Comparison of ENCODE assay signal across 1 cellular context in the genomic region with DNA sequence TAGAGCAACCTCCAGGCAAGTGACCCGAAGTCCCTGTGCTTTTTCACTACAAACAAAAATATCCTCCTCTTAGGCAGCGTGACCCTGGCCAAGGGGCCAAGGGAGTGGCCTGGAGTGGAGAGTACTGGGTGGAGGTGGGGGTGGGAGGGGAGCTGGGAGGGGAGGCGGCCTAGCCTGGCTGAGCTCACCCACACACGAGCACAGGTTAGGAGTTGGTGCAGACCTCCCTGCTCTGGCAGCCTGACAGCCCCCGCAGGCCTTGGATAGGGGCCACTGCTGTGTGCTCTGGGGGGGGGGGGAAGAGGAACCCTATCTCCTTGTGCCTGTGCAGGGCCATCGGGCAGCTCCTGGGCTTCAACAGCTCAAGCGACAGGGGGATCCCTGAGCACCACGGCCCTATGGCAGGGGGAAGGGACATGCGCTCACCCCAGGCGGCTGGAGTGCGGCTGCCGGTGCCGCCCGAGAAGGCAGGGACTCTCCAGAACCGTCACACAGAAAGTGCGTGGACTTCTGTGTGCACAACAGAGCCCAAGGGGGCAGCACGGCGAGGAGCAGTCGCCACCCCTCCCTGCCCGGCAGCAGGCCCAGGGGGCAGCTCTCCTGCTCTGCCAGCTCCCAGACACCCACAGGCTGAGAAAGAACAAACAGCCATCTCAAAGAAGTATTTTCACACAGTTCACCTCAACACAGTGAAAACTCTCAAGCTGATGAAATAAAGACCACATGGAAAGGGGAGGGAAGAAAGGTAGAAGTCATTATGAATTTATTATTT.
TF ChIP-seq lines count a peak whose summit lies in the region.

No MANE protein-coding gene starts in this region.

TF ChIP-seq in HepG2, 621 proteins besides CTCF, POLR2A, EP300 and RAD21 (continued from another document and continues in another):
- TF ChIP-seq SIN3A (IDR thresholded peaks at IDR 0.05; ENCODE audit: borderline replicate concordance, low read depth, low read length): peak; percentile 84
- TF ChIP-seq, protein P1, sequence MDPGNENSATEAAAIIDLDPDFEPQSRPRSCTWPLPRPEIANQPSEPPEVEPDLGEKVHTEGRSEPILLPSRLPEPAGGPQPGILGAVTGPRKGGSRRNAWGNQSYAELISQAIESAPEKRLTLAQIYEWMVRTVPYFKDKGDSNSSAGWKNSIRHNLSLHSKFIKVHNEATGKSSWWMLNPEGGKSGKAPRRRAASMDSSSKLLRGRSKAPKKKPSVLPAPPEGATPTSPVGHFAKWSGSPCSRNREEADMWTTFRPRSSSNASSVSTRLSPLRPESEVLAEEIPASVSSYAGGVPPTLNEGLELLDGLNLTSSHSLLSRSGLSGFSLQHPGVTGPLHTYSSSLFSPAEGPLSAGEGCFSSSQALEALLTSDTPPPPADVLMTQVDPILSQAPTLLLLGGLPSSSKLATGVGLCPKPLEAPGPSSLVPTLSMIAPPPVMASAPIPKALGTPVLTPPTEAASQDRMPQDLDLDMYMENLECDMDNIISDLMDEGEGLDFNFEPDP (CRISPR knock-in tag; conservative IDR thresholded peaks at IDR 0.05): peak; percentile 93; the same call in 1 of the 2 replicates
- TF ChIP-seq ZNF143 (CRISPR knock-in tag; IDR thresholded peaks at IDR 0.05): no peak
- no peak for TF ChIP-seq NONO (IDR thresholded peaks at IDR 0.05)
- peak; percentile 57 for TF ChIP-seq NONO (CRISPR knock-in tag; conservative IDR thresholded peaks at IDR 0.05)
- no peak for TF ChIP-seq FOXP1 (IDR thresholded peaks at IDR 0.05)
- TF ChIP-seq FOXP1 (CRISPR knock-in tag; IDR thresholded peaks at IDR 0.05): no peak
- peak; percentile 11; the same call in 1 of the 2 replicates for TF ChIP-seq SMYD3 (CRISPR knock-in tag; IDR thresholded peaks at IDR 0.05)
- TF ChIP-seq MED1 (CRISPR knock-in tag; IDR thresholded peaks at IDR 0.05): peak; percentile 20; the same call in 1 of the 2 replicates
- no peak for TF ChIP-seq RBAK (CRISPR knock-in tag; IDR thresholded peaks at IDR 0.05)
- no peak for TF ChIP-seq TARDBP (CRISPR knock-in tag; IDR thresholded peaks at IDR 0.05)
- TF ChIP-seq, protein P2, sequence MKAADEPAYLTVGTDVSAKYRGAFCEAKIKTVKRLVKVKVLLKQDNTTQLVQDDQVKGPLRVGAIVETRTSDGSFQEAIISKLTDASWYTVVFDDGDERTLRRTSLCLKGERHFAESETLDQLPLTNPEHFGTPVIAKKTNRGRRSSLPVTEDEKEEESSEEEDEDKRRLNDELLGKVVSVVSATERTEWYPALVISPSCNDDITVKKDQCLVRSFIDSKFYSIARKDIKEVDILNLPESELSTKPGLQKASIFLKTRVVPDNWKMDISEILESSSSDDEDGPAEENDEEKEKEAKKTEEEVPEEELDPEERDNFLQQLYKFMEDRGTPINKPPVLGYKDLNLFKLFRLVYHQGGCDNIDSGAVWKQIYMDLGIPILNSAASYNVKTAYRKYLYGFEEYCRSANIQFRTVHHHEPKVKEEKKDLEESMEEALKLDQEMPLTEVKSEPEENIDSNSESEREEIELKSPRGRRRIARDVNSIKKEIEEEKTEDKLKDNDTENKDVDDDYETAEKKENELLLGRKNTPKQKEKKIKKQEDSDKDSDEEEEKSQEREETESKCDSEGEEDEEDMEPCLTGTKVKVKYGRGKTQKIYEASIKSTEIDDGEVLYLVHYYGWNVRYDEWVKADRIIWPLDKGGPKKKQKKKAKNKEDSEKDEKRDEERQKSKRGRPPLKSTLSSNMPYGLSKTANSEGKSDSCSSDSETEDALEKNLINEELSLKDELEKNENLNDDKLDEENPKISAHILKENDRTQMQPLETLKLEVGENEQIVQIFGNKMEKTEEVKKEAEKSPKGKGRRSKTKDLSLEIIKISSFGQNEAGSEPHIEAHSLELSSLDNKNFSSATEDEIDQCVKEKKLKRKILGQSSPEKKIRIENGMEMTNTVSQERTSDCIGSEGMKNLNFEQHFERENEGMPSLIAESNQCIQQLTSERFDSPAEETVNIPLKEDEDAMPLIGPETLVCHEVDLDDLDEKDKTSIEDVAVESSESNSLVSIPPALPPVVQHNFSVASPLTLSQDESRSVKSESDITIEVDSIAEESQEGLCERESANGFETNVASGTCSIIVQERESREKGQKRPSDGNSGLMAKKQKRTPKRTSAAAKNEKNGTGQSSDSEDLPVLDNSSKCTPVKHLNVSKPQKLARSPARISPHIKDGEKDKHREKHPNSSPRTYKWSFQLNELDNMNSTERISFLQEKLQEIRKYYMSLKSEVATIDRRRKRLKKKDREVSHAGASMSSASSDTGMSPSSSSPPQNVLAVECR (CRISPR knock-in tag; IDR thresholded peaks at IDR 0.05; ENCODE audit: borderline replicate concordance): peak; percentile 3; the same call in 1 of the 2 replicates
- peak; percentile 61; the same call in 1 of the 2 replicates for TF ChIP-seq ZNF431 (CRISPR knock-in tag; IDR thresholded peaks at IDR 0.05; ENCODE audit: borderline replicate concordance, low read depth)
- TF ChIP-seq RBFOX2 (IDR thresholded peaks at IDR 0.05; ENCODE audit: low read depth, low read length): peak; percentile 75
- TF ChIP-seq ZNF235 (CRISPR knock-in tag; IDR thresholded peaks at IDR 0.05; ENCODE audit: borderline replicate concordance): peak; percentile 13; the same call in 1 of the 2 replicates
- TF ChIP-seq ZC3H13 (CRISPR knock-in tag; IDR thresholded peaks at IDR 0.05): peak; percentile 79; the same call in 1 of the 2 replicates
- TF ChIP-seq ZNF329 (CRISPR knock-in tag; IDR thresholded peaks at IDR 0.05; ENCODE audit: low read depth): 0 out of 2 replicates have a peak, but pooled peaks have one; percentile 58
- TF ChIP-seq, protein P3, sequence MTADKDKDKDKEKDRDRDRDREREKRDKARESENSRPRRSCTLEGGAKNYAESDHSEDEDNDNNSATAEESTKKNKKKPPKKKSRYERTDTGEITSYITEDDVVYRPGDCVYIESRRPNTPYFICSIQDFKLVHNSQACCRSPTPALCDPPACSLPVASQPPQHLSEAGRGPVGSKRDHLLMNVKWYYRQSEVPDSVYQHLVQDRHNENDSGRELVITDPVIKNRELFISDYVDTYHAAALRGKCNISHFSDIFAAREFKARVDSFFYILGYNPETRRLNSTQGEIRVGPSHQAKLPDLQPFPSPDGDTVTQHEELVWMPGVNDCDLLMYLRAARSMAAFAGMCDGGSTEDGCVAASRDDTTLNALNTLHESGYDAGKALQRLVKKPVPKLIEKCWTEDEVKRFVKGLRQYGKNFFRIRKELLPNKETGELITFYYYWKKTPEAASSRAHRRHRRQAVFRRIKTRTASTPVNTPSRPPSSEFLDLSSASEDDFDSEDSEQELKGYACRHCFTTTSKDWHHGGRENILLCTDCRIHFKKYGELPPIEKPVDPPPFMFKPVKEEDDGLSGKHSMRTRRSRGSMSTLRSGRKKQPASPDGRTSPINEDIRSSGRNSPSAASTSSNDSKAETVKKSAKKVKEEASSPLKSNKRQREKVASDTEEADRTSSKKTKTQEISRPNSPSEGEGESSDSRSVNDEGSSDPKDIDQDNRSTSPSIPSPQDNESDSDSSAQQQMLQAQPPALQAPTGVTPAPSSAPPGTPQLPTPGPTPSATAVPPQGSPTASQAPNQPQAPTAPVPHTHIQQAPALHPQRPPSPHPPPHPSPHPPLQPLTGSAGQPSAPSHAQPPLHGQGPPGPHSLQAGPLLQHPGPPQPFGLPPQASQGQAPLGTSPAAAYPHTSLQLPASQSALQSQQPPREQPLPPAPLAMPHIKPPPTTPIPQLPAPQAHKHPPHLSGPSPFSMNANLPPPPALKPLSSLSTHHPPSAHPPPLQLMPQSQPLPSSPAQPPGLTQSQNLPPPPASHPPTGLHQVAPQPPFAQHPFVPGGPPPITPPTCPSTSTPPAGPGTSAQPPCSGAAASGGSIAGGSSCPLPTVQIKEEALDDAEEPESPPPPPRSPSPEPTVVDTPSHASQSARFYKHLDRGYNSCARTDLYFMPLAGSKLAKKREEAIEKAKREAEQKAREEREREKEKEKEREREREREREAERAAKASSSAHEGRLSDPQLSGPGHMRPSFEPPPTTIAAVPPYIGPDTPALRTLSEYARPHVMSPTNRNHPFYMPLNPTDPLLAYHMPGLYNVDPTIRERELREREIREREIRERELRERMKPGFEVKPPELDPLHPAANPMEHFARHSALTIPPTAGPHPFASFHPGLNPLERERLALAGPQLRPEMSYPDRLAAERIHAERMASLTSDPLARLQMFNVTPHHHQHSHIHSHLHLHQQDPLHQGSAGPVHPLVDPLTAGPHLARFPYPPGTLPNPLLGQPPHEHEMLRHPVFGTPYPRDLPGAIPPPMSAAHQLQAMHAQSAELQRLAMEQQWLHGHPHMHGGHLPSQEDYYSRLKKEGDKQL (CRISPR knock-in tag; IDR thresholded peaks at IDR 0.05; ENCODE audit: low read depth): no peak
- 0 out of 2 replicates have a peak, but pooled peaks have one; percentile 72 for TF ChIP-seq ZNF564 (CRISPR knock-in tag; IDR thresholded peaks at IDR 0.05)
- TF ChIP-seq ZNF850 (CRISPR knock-in tag; conservative IDR thresholded peaks at IDR 0.05): no peak
- peak; percentile 12; the same call in 1 of the 2 replicates for TF ChIP-seq ZNF543 (CRISPR knock-in tag; IDR thresholded peaks at IDR 0.05)
- TF ChIP-seq, protein P4, sequence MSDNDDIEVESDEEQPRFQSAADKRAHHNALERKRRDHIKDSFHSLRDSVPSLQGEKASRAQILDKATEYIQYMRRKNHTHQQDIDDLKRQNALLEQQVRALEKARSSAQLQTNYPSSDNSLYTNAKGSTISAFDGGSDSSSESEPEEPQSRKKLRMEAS (IDR thresholded peaks at IDR 0.05): no peak
- 0 out of 2 replicates have a peak, but pooled peaks have one; percentile 31 for TF ChIP-seq KMT2B (CRISPR knock-in tag; IDR thresholded peaks at IDR 0.05)
- TF ChIP-seq ZBTB38 (CRISPR knock-in tag; IDR thresholded peaks at IDR 0.05): peak; percentile 49
- TF ChIP-seq SKI (IDR thresholded peaks at IDR 0.05; ENCODE audit: partially characterized antibody): peak; percentile 10
- TF ChIP-seq, protein P5, sequence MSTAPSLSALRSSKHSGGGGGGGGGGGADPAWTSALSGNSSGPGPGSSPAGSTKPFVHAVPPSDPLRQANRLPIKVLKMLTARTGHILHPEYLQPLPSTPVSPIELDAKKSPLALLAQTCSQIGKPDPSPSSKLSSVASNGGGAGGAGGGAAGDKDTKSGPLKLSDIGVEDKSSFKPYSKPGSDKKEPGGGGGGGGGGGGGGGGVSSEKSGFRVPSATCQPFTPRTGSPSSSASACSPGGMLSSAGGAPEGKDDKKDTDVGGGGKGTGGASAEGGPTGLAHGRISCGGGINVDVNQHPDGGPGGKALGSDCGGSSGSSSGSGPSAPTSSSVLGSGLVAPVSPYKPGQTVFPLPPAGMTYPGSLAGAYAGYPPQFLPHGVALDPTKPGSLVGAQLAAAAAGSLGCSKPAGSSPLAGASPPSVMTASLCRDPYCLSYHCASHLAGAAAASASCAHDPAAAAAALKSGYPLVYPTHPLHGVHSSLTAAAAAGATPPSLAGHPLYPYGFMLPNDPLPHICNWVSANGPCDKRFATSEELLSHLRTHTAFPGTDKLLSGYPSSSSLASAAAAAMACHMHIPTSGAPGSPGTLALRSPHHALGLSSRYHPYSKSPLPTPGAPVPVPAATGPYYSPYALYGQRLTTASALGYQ (CRISPR knock-in tag; IDR thresholded peaks at IDR 0.05): peak; percentile 43; the same call in 1 of the 2 replicates
- TF ChIP-seq ZNF883 (CRISPR knock-in tag; IDR thresholded peaks at IDR 0.05; ENCODE audit: not compliant biosample characterization): peak; percentile 52
- no peak for TF ChIP-seq TBX3 (IDR thresholded peaks at IDR 0.05; ENCODE audit: borderline replicate concordance)
- peak; percentile 60 for TF ChIP-seq JUN (CRISPR knock-in tag; IDR thresholded peaks at IDR 0.05)
- TF ChIP-seq MBD4 (IDR thresholded peaks at IDR 0.05; ENCODE audit: borderline replicate concordance, low read length): no peak
- 0 out of 2 replicates have a peak, but pooled peaks have one; percentile 28 for TF ChIP-seq GABPB1 (CRISPR knock-in tag; IDR thresholded peaks at IDR 0.05)
- no peak for TF ChIP-seq ZNF562 (CRISPR knock-in tag; IDR thresholded peaks at IDR 0.05; ENCODE audit: borderline replicate concordance)
- TF ChIP-seq, protein P6, sequence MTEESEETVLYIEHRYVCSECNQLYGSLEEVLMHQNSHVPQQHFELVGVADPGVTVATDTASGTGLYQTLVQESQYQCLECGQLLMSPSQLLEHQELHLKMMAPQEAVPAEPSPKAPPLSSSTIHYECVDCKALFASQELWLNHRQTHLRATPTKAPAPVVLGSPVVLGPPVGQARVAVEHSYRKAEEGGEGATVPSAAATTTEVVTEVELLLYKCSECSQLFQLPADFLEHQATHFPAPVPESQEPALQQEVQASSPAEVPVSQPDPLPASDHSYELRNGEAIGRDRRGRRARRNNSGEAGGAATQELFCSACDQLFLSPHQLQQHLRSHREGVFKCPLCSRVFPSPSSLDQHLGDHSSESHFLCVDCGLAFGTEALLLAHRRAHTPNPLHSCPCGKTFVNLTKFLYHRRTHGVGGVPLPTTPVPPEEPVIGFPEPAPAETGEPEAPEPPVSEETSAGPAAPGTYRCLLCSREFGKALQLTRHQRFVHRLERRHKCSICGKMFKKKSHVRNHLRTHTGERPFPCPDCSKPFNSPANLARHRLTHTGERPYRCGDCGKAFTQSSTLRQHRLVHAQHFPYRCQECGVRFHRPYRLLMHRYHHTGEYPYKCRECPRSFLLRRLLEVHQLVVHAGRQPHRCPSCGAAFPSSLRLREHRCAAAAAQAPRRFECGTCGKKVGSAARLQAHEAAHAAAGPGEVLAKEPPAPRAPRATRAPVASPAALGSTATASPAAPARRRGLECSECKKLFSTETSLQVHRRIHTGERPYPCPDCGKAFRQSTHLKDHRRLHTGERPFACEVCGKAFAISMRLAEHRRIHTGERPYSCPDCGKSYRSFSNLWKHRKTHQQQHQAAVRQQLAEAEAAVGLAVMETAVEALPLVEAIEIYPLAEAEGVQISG (CRISPR knock-in tag; IDR thresholded peaks at IDR 0.05): no peak
- TF ChIP-seq ZNF619 (CRISPR knock-in tag; IDR thresholded peaks at IDR 0.05): peak; percentile 40; the same call in 1 of the 2 replicates
- TF ChIP-seq ZFP37 (CRISPR knock-in tag; IDR thresholded peaks at IDR 0.05; ENCODE audit: borderline replicate concordance): peak; percentile 36; the same call in 1 of the 2 replicates
- TF ChIP-seq, protein P7, sequence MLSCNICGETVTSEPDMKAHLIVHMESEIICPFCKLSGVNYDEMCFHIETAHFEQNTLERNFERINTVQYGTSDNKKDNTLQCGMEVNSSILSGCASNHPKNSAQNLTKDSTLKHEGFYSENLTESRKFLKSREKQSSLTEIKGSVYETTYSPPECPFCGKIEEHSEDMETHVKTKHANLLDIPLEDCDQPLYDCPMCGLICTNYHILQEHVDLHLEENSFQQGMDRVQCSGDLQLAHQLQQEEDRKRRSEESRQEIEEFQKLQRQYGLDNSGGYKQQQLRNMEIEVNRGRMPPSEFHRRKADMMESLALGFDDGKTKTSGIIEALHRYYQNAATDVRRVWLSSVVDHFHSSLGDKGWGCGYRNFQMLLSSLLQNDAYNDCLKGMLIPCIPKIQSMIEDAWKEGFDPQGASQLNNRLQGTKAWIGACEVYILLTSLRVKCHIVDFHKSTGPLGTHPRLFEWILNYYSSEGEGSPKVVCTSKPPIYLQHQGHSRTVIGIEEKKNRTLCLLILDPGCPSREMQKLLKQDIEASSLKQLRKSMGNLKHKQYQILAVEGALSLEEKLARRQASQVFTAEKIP (CRISPR knock-in tag; IDR thresholded peaks at IDR 0.05; ENCODE audit: borderline replicate concordance): no peak
- TF ChIP-seq MAFG (CRISPR knock-in tag; IDR thresholded peaks at IDR 0.05): no peak
- TF ChIP-seq ZBTB3 (CRISPR knock-in tag; IDR thresholded peaks at IDR 0.05; ENCODE audit: borderline replicate concordance, low read depth): no peak
- TF ChIP-seq, protein P8, sequence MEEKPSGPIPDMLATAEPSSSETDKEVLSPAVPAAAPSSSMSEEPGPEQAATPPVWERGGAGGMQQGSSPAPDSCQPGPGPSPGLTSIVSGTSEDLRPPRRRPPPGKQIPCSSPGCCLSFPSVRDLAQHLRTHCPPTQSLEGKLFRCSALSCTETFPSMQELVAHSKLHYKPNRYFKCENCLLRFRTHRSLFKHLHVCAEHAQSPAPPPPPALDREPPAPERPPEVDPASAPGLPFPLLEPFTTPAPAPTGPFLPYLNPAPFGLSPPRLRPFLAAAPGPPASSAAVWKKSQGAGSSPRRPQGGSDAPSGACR (CRISPR knock-in tag; IDR thresholded peaks at IDR 0.05): peak; percentile 71
- TF ChIP-seq CC2D1A (CRISPR knock-in tag; IDR thresholded peaks at IDR 0.05): no peak
